1 cellular context compared by ENCODE assay signal in genomic region chr6:82766476-82766875, GRCh38.
TF ChIP-seq lines count a peak whose summit lies in the region.

No MANE protein-coding gene starts in this region.

TF ChIP-seq in SK-N-SH treated with all-trans-retinoic acid at 6 μM for 48 hours, 23 proteins besides CTCF, POLR2A, EP300 and RAD21 (continued from another document):
- no peak for TF ChIP-seq CREB5 (CRISPR knock-in tag; IDR thresholded peaks at IDR 0.05; ENCODE audit: low read depth)
- no peak for TF ChIP-seq ZNF8 (CRISPR knock-in tag; IDR thresholded peaks at IDR 0.05)
- TF ChIP-seq PPARA (CRISPR knock-in tag; IDR thresholded peaks at IDR 0.05; ENCODE audit: borderline replicate concordance) = no peak
- no peak for TF ChIP-seq OSR1 (CRISPR knock-in tag; IDR thresholded peaks at IDR 0.05)
- TF ChIP-seq ZFP30 (CRISPR knock-in tag; IDR thresholded peaks at IDR 0.05) = no peak
- no peak for TF ChIP-seq ZFP3 (CRISPR knock-in tag; IDR thresholded peaks at IDR 0.05)
- TF ChIP-seq ESRRG (CRISPR knock-in tag; IDR thresholded peaks at IDR 0.05) = no peak
- no peak for TF ChIP-seq ISL1 (CRISPR knock-in tag; IDR thresholded peaks at IDR 0.05)
- no peak for TF ChIP-seq SNAI2 (CRISPR knock-in tag; IDR thresholded peaks at IDR 0.05)
- no peak for TF ChIP-seq PATZ1 (CRISPR knock-in tag; IDR thresholded peaks at IDR 0.05; ENCODE audit: borderline replicate concordance)
